ENCODE assay signal across 21 cellular contexts in the genomic region with DNA sequence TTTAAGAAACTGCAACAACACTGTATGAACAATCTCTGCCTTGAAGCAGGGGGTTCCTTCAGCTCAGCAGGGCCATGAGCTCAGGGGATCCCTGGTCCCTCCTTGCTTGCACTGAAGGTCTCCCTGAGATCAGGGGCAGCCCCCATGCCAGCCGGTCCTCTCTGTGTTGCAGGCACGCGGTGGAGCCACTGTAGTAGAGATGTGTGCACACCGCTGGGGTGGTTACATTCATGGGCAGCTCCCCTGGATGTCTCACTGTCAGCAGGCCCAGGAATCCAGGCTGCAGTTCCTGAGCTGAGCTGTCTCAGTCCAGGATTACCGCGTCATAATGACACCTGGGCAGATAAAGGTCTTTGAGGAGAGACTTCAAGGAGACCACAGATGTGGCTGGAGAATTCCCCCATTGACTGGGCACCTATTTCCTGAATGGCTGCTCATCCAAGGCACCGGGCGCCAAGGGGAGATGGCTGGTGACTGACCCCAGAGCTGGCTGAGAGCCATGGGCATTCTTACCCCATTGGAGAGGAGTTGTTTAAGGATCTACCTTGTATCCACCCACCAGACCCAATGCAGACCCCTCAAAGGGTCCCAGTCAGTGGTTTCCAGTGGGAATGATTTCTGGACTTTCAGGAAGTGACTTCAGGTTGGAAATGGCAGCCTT. TPM values are rescaled to one million over a fixed set of nuclear protein-coding genes. Genes with fewer than 3 reads are reported as not detected.
A peak's percentile ranks its signal among the peaks of the same experiment; 100 is the strongest.
DNase-seq lines count a peak whose midpoint lies in the region; ATAC-seq, FAIRE-seq and TF ChIP-seq lines count a peak whose summit lies in the region.
"Had no signal": no experiment of that assay in that cellular context is flagged by ENCODE, and none has a peak within 500 bp of the region (broad histone marks: within the 10 kb centered on the region; RNA-seq: fewer than 3 reads in every experiment).

No MANE protein-coding gene starts in this region.

- RAD21 ChIA-PET in GM12878 (lab: Charles Lee; ENCODE audit: unreplicated experiment), result interaction anchor here (0.8 to 1.2 kb wide), 7 partner anchors 8 to 157 kb away, joined by 3 to 4 read pairs (median 3); no protein-coding TSS in a partner anchor

- H3K4me1 ChIP-seq in Panc1 (ENCODE audit: control insufficient read depth, insufficient read depth, low read length), result no peaks in the 10 kb centered on the region
- no peaks in the 10 kb centered on the region for H3K4me1 ChIP-seq in GM12878 (ENCODE audit: control insufficient read depth, insufficient read depth, low read length)
- H3K4me1 ChIP-seq: HAP-1 had no signal

- no peak overlapping the region for H2AFZ ChIP-seq in GM12878 (ENCODE audit: control insufficient read depth, low read depth, low read length)

- intact Hi-C loops in Panc1 (cut with micrococcal nuclease; ENCODE audit: unreplicated experiment), result no loop called here
- intact Hi-C loops in GM12878 (cut with micrococcal nuclease; ENCODE audit: unreplicated experiment), result no loop called here

- ATAC-seq in activated T-cell treated with anti-CD3 and anti-CD28 coated beads, Interleukin-2, amount 50 U/mL, for 72 hours (replicated peaks in 1 of 2), result peak in 1 of 2 donors; percentile 33
- ATAC-seq in Panc1, result peak; percentile 54; the same call in 1 of the 2 replicates
- ATAC-seq in GM12878, result peak; percentile 40
- no peak for ATAC-seq in stimulated activated memory B cell treated with anti-CD40 and anti-IgM and Interleukin-4, amounts not matched to agents 10 μg/mL and 1 μg/mL and 100 μg/mL, for 72 hours
- ATAC-seq in HG03354 (IDR thresholded peaks at IDR 0.05; ENCODE audit: poor library complexity, severe bottlenecking, unreplicated experiment), result no peak

- no peak overlapping the region for H3K4me3 Mint-ChIP-seq in activated T-cell treated with anti-CD3 and anti-CD28 coated beads, Interleukin-2, amount 50 U/mL, for 72 hours
- no peak overlapping the region for H3K4me3 Mint-ChIP-seq in stimulated activated memory B cell treated with anti-CD40 and anti-IgM and Interleukin-4, amounts not matched to agents 10 μg/mL and 1 μg/mL and 100 μg/mL, for 72 hours
- H3K4me3 Mint-ChIP-seq: IgD-negative memory B cell had no signal

- H3K27ac ChIP-seq in Panc1 (ENCODE audit: low read length) (no peak overlapping the region), GM12878 (ENCODE audit: control insufficient read depth, insufficient read depth) (no peak overlapping the region), coronary artery (no peak overlapping the region)
- H3K27ac ChIP-seq: C4-2B, HL-60 had no signal

- 98% methylated on average over 8 of the region's 8 CpGs for WGBS in GM12878 (ENCODE audit: insufficient coverage, insufficient replicate concordance, low lambda C conversion rate, missing lambda C conversion rate)

- H3K4me1 Mint-ChIP-seq in activated T-cell treated with anti-CD3 and anti-CD28 coated beads, Interleukin-2, amount 50 U/mL, for 72 hours (ENCODE audit: low read depth), result peaks cover 30% of the 10 kb centered on the region
- peaks cover 15% of the 10 kb centered on the region for H3K4me1 Mint-ChIP-seq in stimulated activated memory B cell treated with anti-CD40 and anti-IgM and Interleukin-4, amounts not matched to agents 10 μg/mL and 1 μg/mL and 100 μg/mL, for 72 hours

- no peaks in the 10 kb centered on the region for H3K79me2 ChIP-seq in GM12878 (ENCODE audit: control insufficient read depth, insufficient read depth, low read length)

- POLR2A ChIA-PET in Panc1 (lab: Charles Lee), result no interaction called here
- POLR2A ChIA-PET in GM12878 (lab: Charles Lee), result no interaction called here

- peaks cover 4 to 9% of the 10 kb centered on the region in 2 donors for H3K36me3 Mint-ChIP-seq in activated T-cell treated with anti-CD3 and anti-CD28 coated beads, Interleukin-2, amount 50 U/mL, for 72 hours (ENCODE audit: insufficient read depth in 2 of 2)
- H3K36me3 Mint-ChIP-seq in stimulated activated memory B cell treated with anti-CD40 and anti-IgM and Interleukin-4, amounts not matched to agents 10 μg/mL and 1 μg/mL and 100 μg/mL, for 72 hours, result no peaks in the 10 kb centered on the region

- BruUV-seq in Panc1 (replicated peaks; lab: Mats Ljungman, UMichigan), result no TSS peak
- no TSS peak for BruUV-seq in GM12878 (replicated peaks; lab: Mats Ljungman, UMichigan)

- no peak for TF ChIP-seq RAD21 in GM12878 (IDR thresholded peaks at IDR 0.05; ENCODE audit: insufficient read depth, low read depth, low read length)

- DNase-seq in activated T-cell treated with anti-CD3 and anti-CD28 coated beads, Interleukin-2, amount 50 U/mL, for 72 hours, result no peak
- no peak for DNase-seq in activated T-cell treated with anti-CD3 and anti-CD28 coated beads, Interleukin-2, amount 50 U/mL, for 1 hour
- DNase-seq in Panc1 (ENCODE audit: low read depth, low spot score) (no peak), GM12878 (ENCODE audit: low read depth, low spot score) (no peak), coronary artery (ENCODE audit: low spot score) (no peak)
- DNase-seq: COR-L47; Kasumi-1; MM.1S; NCI-H1092 treated with DMSO at 0.1 percent for 48 hours; NCI-H1694; NCI-H2227 treated with DMSO at 0.1 percent for 48 hours; NCI-H524 treated with DMSO at 0.1 percent for 48 hours; NK-92 treated with Interleukin-12 subunit alpha and Interleukin-12 subunit beta, amount 100 ng/mL, for 24 hours; SIG-M5 had no signal

- TF ChIP-seq CTCF in Panc1 (IDR thresholded peaks at IDR 0.05), result no peak
- TF ChIP-seq CTCF in GM12878 (IDR thresholded peaks at IDR 0.05 in 2 of 3, conservative IDR thresholded peaks at IDR 0.05 in 1 of 3; ENCODE audit: control insufficient read depth in 2 of 3, extremely low read depth in 1 of 3, insufficient read depth in 1 of 3, low read depth in 3 of 3, low read length in 3 of 3), result no peak
- no peak for TF ChIP-seq CTCF in coronary artery (IDR thresholded peaks at IDR 0.05)

- no peak for FAIRE-seq in GM12878 (lab: Jason Lieb, UNC)
- FAIRE-seq: HTR-8/SVneo had no signal

- peak overlapping the region; percentile 39 for H3K27ac Mint-ChIP-seq in activated T-cell treated with anti-CD3 and anti-CD28 coated beads, Interleukin-2, amount 50 U/mL, for 72 hours
- H3K27ac Mint-ChIP-seq in stimulated activated memory B cell treated with anti-CD40 and anti-IgM and Interleukin-4, amounts not matched to agents 10 μg/mL and 1 μg/mL and 100 μg/mL, for 72 hours, result peak overlapping the region; percentile 17
- H3K27ac Mint-ChIP-seq: IgD-negative memory B cell had no signal

- SMC1A ChIA-PET in GM12878 (lab: Charles Lee; ENCODE audit: uncharacterized antibody, unreplicated experiment), result interaction anchor here (0.5 to 1.4 kb wide), 4 partner anchors 8 to 87 kb away, joined by 3 to 8 read pairs (median 4); no protein-coding TSS in a partner anchor

- no peaks in the 10 kb centered on the region for H4K20me1 ChIP-seq in GM12878 (ENCODE audit: control insufficient read depth, insufficient read depth)

- H3K9me3 Mint-ChIP-seq in activated T-cell treated with anti-CD3 and anti-CD28 coated beads, Interleukin-2, amount 50 U/mL, for 72 hours, result peaks cover 0 to 2% of the 10 kb centered on the region in 2 donors
- H3K9me3 Mint-ChIP-seq in stimulated activated memory B cell treated with anti-CD40 and anti-IgM and Interleukin-4, amounts not matched to agents 10 μg/mL and 1 μg/mL and 100 μg/mL, for 72 hours, result no peaks in the 10 kb centered on the region

- in situ Hi-C loops in Panc1 (cut with HindIII; ENCODE audit: low pct_unique_long_range_greater_than_20kb, low sequenced_read_pairs) (no loop called here), GM12878 (cut with MboI) (no loop called here)

- H3K9ac ChIP-seq in GM12878 (ENCODE audit: control insufficient read depth, insufficient read depth, low read length), result no peak overlapping the region

- no peak overlapping the region for H3K4me2 ChIP-seq in GM12878 (ENCODE audit: control insufficient read depth, insufficient read depth)

- H3K27me3 Mint-ChIP-seq in activated T-cell treated with anti-CD3 and anti-CD28 coated beads, Interleukin-2, amount 50 U/mL, for 72 hours (ENCODE audit: low read depth), result no peaks in the 10 kb centered on the region
- no peaks in the 10 kb centered on the region for H3K27me3 Mint-ChIP-seq in stimulated activated memory B cell treated with anti-CD40 and anti-IgM and Interleukin-4, amounts not matched to agents 10 μg/mL and 1 μg/mL and 100 μg/mL, for 72 hours
- H3K27me3 Mint-ChIP-seq: IgD-negative memory B cell had no signal

- H3K36me3 ChIP-seq in Panc1 (ENCODE audit: control insufficient read depth, insufficient read depth, low read length) (no peaks in the 10 kb centered on the region), GM12878 (ENCODE audit: control insufficient read depth in 2 of 2, insufficient read depth in 2 of 2, low read length in 1 of 2) (no peaks in the 10 kb centered on the region)
- H3K36me3 ChIP-seq: HAP-1 had no signal

- CTCF ChIA-PET in Panc1 (lab: Charles Lee) (interaction anchor here (1.6 kb wide), 1 partner anchor 173 kb away, joined by 4 read pairs; no protein-coding TSS in a partner anchor), GM12878 (lab: Yijun Ruan, JAX) (interaction anchor here (1.1 to 1.7 kb wide), 3 partner anchors 102 to 173 kb away, joined by 3 to 7 read pairs (median 4); no protein-coding TSS in a partner anchor)

- H3K4me3 ChIP-seq in Panc1 (ENCODE audit: low read depth in 2 of 2, low read length in 2 of 2) (no peak overlapping the region), GM12878 (no peak overlapping the region), coronary artery (no peak overlapping the region)
- H3K4me3 ChIP-seq: HAP-1 had no signal

- no peaks in the 10 kb centered on the region for H3K27me3 ChIP-seq in Panc1 (ENCODE audit: control insufficient read depth, insufficient read depth, low read length)
- H3K27me3 ChIP-seq in GM12878 (replicated peaks in 1 of 2; ENCODE audit: control insufficient read depth in 2 of 2, insufficient read depth in 2 of 2, low read length in 1 of 2), result no peaks in the 10 kb centered on the region; a peak in 1 of 4 replicates

- H3K9me3 ChIP-seq in Panc1 (ENCODE audit: control insufficient read depth, insufficient read depth, low read depth, low read length) (no peaks in the 10 kb centered on the region), GM12878 (replicated peaks; ENCODE audit: control insufficient read depth, insufficient read depth, low read length) (peaks cover 3% of the 10 kb centered on the region; the same call in 1 of the 3 replicates)
- H3K9me3 ChIP-seq: HAP-1 had no signal

- TF ChIP-seq POLR2A in GM12878 (IDR thresholded peaks at IDR 0.05; ENCODE audit: low read depth, low read length), result no peak

- TF ChIP-seq EP300 in GM12878 (IDR thresholded peaks at IDR 0.05; ENCODE audit: borderline replicate concordance in 1 of 2, control insufficient read depth in 1 of 2, low read depth in 2 of 2, low read length in 2 of 2), result no peak

RNA-seq across cellular contexts. Expression of a gene that starts 10.4 kb away (rescaled TPM):
- total RNA-seq in activated T-cell treated with anti-CD3 and anti-CD28 coated beads, Interleukin-2, amount 50 U/mL, for 72 hours, result 100 to 1,000 TPM; 260 to 273 TPM
- 78.6 TPM for total RNA-seq in Panc1 (2021; ENCODE audit: unreplicated experiment)
- polyA plus RNA-seq in Panc1 (2012; ENCODE audit: insufficient read length), result 91.5 TPM
- total RNA-seq in GM12878 (2013; cell fraction: nucleolus; rRNA removed), result 47.3 and 48.6 TPM in 2 replicates
- 49.3 and 51.8 TPM in 2 replicates for total RNA-seq in GM12878 (2014; rRNA removed)
- total RNA-seq in GM12878 (2014; rRNA removed; fragmentation: Illumina TruSeq; extraction: Trizol), result 64.7 and 65.1 TPM in 2 replicates
- 109 and 112 TPM in 2 replicates for total RNA-seq in GM12878 (2021)
- 21.1 TPM for polyA plus RNA-seq in GM12878 (2011; ENCODE audit: low read depth)
- polyA plus RNA-seq in GM12878 (2011; rRNA removed), result 71.9 and 72.0 TPM in 2 replicates
- 40.2 and 46.9 TPM in 2 replicates for polyA plus RNA-seq in GM12878 (2011; cell fraction: cytosol; rRNA removed)
- 35.3 and 41.2 TPM in 2 replicates for polyA plus RNA-seq in GM12878 (2011; cell fraction: nucleus; rRNA removed)
- 50.2 and 70.7 TPM in 2 replicates for polyA plus RNA-seq in GM12878 (2012)
- polyA plus RNA-seq in GM12878 (2014; fragmentation: Illumina TruSeq; extraction: Trizol), result 42.3 and 48.2 TPM in 2 replicates
- polyA plus RNA-seq in GM12878 (2014; fragmentation: Nextera tagmentation; extraction: Ambion mirVana), result 10 to 100 TPM; 31.1 to 63.1 TPM
- polyA plus RNA-seq in GM12878 (2014; rRNA removed), result 51.0 and 52.4 TPM in 2 replicates
- polyA plus RNA-seq in GM12878 (2016; fragmentation: Nextera tagmentation; extraction: Ambion mirVana), result 10 to 100 TPM; 20.3 to 24.4 TPM
- polyA minus RNA-seq in GM12878 (2011; rRNA and poly(A)+ RNA removed), result 55.7 and 58.5 TPM in 2 replicates
- 23.3 and 37.1 TPM in 2 replicates for polyA minus RNA-seq in GM12878 (2011; cell fraction: cytosol; rRNA and poly(A)+ RNA removed)
- 10.3 and 17.7 TPM in 2 replicates for polyA minus RNA-seq in GM12878 (2011; cell fraction: nucleus; rRNA and poly(A)+ RNA removed)

Comparison
In these comparisons a context has a peak if more than half of its experiments do, and no peak if none do; other contexts are left out.
1. ATAC-seq: peak in Panc1 (single experiment) and GM12878 (single experiment); none in stimulated activated memory B cell treated with anti-CD40 and anti-IgM and Interleukin-4, amounts not matched to agents 10 μg/mL and 1 μg/mL and 100 μg/mL, for 72 hours (single experiment) and HG03354 (single experiment).